8 cellular contexts compared by ENCODE assay signal in genomic region chr1:156746716-156747631, GRCh38. TPM values are rescaled to one million over a fixed set of nuclear protein-coding genes. Genes with fewer than 3 reads are reported as not detected.
DNase-seq lines count a peak whose midpoint lies in the region.

No MANE protein-coding gene starts in this region.

- peak overlapping the region; percentile 91 to 98 (median 96) for H3K27ac Mint-ChIP-seq in immature natural killer cell

- H3K9me3 Mint-ChIP-seq in immature natural killer cell, result no peaks in the 10 kb centered on the region

- peaks cover 6 to 10% (median 6%) of the 10 kb centered on the region in 3 donors for H3K27me3 Mint-ChIP-seq in immature natural killer cell (ENCODE audit: low read depth in 3 of 3)

- H3K4me3 ChIP-seq in skeletal muscle cell (ENCODE audit: low read depth, low read length), result peak overlapping the region; percentile 81

- peak overlapping the region; percentile 87 to 97 (median 92) for H3K4me3 Mint-ChIP-seq in immature natural killer cell

- DNase-seq in SKM-1 treated with dmso at 0.1 percent for 144 hours (lab: John Stamatoyannopoulos, UW; ENCODE audit: unreplicated experiment) (peak; percentile 44), SKM-1 (lab: John Stamatoyannopoulos, UW; ENCODE audit: unreplicated experiment) (no peak), NCI-H146 treated with DMSO at 0.1 percent for 48 hours (lab: John Stamatoyannopoulos, UW; ENCODE audit: unreplicated experiment) (peak; percentile 78), T-helper 9 cell (peak; percentile 57), cerebellar cortex (ENCODE audit: low spot score) (peak; percentile 86), immature natural killer cell (peak; percentile 61 to 65 (median 64)), skeletal muscle cell (ENCODE audit: low read depth) (peak; percentile 79), middle frontal gyrus (ENCODE audit: extremely low spot score, low spot score) (no peak)

- H3K36me3 Mint-ChIP-seq in immature natural killer cell, result peaks cover 0 to 4% (median 4%) of the 10 kb centered on the region in 3 donors

- peaks cover 56 to 60% of the 10 kb centered on the region in 2 donors for H3K4me1 Mint-ChIP-seq in immature natural killer cell

RNA-seq across cellular contexts. Expression of gene HDGF, which starts 4.5 kb away (rescaled TPM):
- polyA plus RNA-seq in immature natural killer cell, result 10 to 100 TPM; 27.5 to 35.4 (median 32.4) TPM

RNA-seq across cellular contexts. Expression of gene MRPL24, which starts 6.1 kb away (rescaled TPM):
- 100 to 1,000 TPM in 1 of 3 donors, 10 to 100 TPM in 2; 75.4 to 126 (median 88.2) TPM for polyA plus RNA-seq in immature natural killer cell

RNA-seq across cellular contexts. Expression of gene ISG20L2, which starts 18.4 kb away (rescaled TPM):
- polyA plus RNA-seq in immature natural killer cell, result 10 to 100 TPM in 2 of 3 donors, 1 to 10 TPM in 1; 9.3 to 34.1 (median 15.8) TPM

RNA-seq across cellular contexts. Expression of gene METTL25B, which starts 18.7 kb away (rescaled TPM):
- polyA plus RNA-seq in immature natural killer cell, result 1 to 10 TPM; 4.1 to 6.3 (median 4.4) TPM

RNA-seq across cellular contexts. Expression of gene PRCC, which starts 20.4 kb away (rescaled TPM):
- polyA plus RNA-seq in immature natural killer cell, result 10 to 100 TPM; 25.9 to 55.6 (median 32.8) TPM

Comparison
In these comparisons a context has a peak if more than half of its experiments do, and no peak if none do; other contexts are left out.
1. DNase-seq: peak in SKM-1 treated with dmso at 0.1 percent for 144 hours (single experiment), NCI-H146 treated with DMSO at 0.1 percent for 48 hours (single experiment), T-helper 9 cell (single experiment), cerebellar cortex (single experiment), immature natural killer cell (3 of 3) and skeletal muscle cell (single experiment); none in SKM-1 (single experiment) and middle frontal gyrus (single experiment).